25 cellular contexts compared by ENCODE assay signal in genomic region chr1:193042766-193043691, GRCh38. TPM values are rescaled to one million over a fixed set of nuclear protein-coding genes. Genes with fewer than 3 reads are reported as not detected.
DNase-seq lines count a peak whose midpoint lies in the region; ATAC-seq, FAIRE-seq and TF ChIP-seq lines count a peak whose summit lies in the region.
"Had no signal": no experiment of that assay in that cellular context is flagged by ENCODE, and none has a peak within 500 bp of the region (broad histone marks: within the 10 kb centered on the region; RNA-seq: fewer than 3 reads in every experiment).

No MANE protein-coding gene starts in this region.

- POLR2A ChIA-PET in activated CD8-positive, alpha-beta T cell treated with anti-CD3 and anti-CD28 coated beads for 36 hours (lab: Charles Lee), result interaction anchor here (1.3 kb wide), 1 partner anchor 16 kb away, joined by 5 read pairs; the partner anchor contains the start of gene UCHL5
- POLR2A ChIA-PET in activated CD8-positive, alpha-beta T cell treated with anti-CD3 and anti-CD28 coated beads, Interleukin-2, amount 10 ng/mL, durations not matched to agents 7 days and 5 days (lab: Charles Lee), result interaction anchor here (0.8 kb wide), 1 partner anchor 15 kb away, joined by 3 read pairs; no protein-coding TSS in a partner anchor
- POLR2A ChIA-PET in K562 (lab: Yijun Ruan, JAX), result interaction anchor here (0.7 to 1.7 kb wide), 3 partner anchors 8 to 25 kb away, joined by 3 to 8 read pairs (median 4); partner anchors contain the start of gene UCHL5

- TF ChIP-seq RAD21 in K562 (CRISPR knock-in tag; conservative IDR thresholded peaks at IDR 0.05 in 1 of 2, IDR thresholded peaks at IDR 0.05 in 1 of 2), result no peak

- H3K4me3 ChIP-seq in K562, result no peak overlapping the region
- H3K4me3 ChIP-seq: lung, pancreas, upper lobe of left lung had no signal

- H3K27ac Mint-ChIP-seq in activated CD8-positive, alpha-beta T cell treated with anti-CD3 and anti-CD28 coated beads for 36 hours, result peak overlapping the region; percentile 23
- no peak overlapping the region for H3K27ac Mint-ChIP-seq in activated CD8-positive, alpha-beta T cell treated with anti-CD3 and anti-CD28 coated beads, Interleukin-2, amount 10 ng/mL, durations not matched to agents 7 days and 5 days
- H3K27ac Mint-ChIP-seq in chondrocyte (ENCODE audit: unreplicated experiment), result no peak overlapping the region
- H3K27ac Mint-ChIP-seq: activated naive CD4-positive, alpha-beta T cell treated with anti-CD3 and anti-CD28 coated beads for 36 hours; stimulated activated naive CD8-positive, alpha-beta T cell treated with anti-CD3 and anti-CD28 coated beads, Interleukin-15, Interleukin-2, amounts not matched to agents 100 ng/mL and 50 ng/mL, for 24 hours had no signal

- H3K9ac ChIP-seq in K562 (ENCODE audit: insufficient read depth in 1 of 2, low read depth in 2 of 2, low read length in 2 of 2), result no peak overlapping the region

- no peaks in the 10 kb centered on the region for H3K27me3 ChIP-seq in K562 (ENCODE audit: control insufficient read depth in 2 of 2, insufficient read depth in 2 of 2, low read length in 2 of 2)
- H3K27me3 ChIP-seq: BE2C, pancreas, upper lobe of left lung had no signal

- intact Hi-C loops in activated CD8-positive, alpha-beta T cell treated with anti-CD3 and anti-CD28 coated beads for 36 hours (cut with micrococcal nuclease), result no loop called here
- intact Hi-C loops in K562 (cut with micrococcal nuclease), result no loop called here

- FAIRE-seq in GM19239 (lab: Jason Lieb, UNC) (peak; percentile 18), K562 (lab: Jason Lieb, UNC) (no peak)
- FAIRE-seq: A204.1, astrocyte, H54, pancreas had no signal

- H2AFZ ChIP-seq in K562 (ENCODE audit: low read depth, low read length), result no peak overlapping the region

- no peak for TF ChIP-seq CTCF in activated CD8-positive, alpha-beta T cell treated with anti-CD3 and anti-CD28 coated beads for 36 hours (IDR thresholded peaks at IDR 0.05)
- no peak for TF ChIP-seq CTCF in K562 (IDR thresholded peaks at IDR 0.05 in 2 of 3, conservative IDR thresholded peaks at IDR 0.05 in 1 of 3; ENCODE audit: insufficient read depth in 2 of 3, low read depth in 1 of 3, low read length in 3 of 3)
- no peak for TF ChIP-seq CTCF in chondrocyte (IDR thresholded peaks at IDR 0.05)

- H3K4me1 Mint-ChIP-seq in activated CD8-positive, alpha-beta T cell treated with anti-CD3 and anti-CD28 coated beads for 36 hours (ENCODE audit: low read depth), result peaks cover 26% of the 10 kb centered on the region
- H3K4me1 Mint-ChIP-seq in activated CD8-positive, alpha-beta T cell treated with anti-CD3 and anti-CD28 coated beads, Interleukin-2, amount 10 ng/mL, durations not matched to agents 7 days and 5 days (ENCODE audit: low read depth), result no peaks in the 10 kb centered on the region
- H3K4me1 Mint-ChIP-seq in chondrocyte (ENCODE audit: low read depth), result no peaks in the 10 kb centered on the region

- no peak overlapping the region for H3K4me3 Mint-ChIP-seq in activated CD8-positive, alpha-beta T cell treated with anti-CD3 and anti-CD28 coated beads for 36 hours
- H3K4me3 Mint-ChIP-seq in activated CD8-positive, alpha-beta T cell treated with anti-CD3 and anti-CD28 coated beads, Interleukin-2, amount 10 ng/mL, durations not matched to agents 7 days and 5 days, result no peak overlapping the region
- H3K4me3 Mint-ChIP-seq in chondrocyte (ENCODE audit: unreplicated experiment), result no peak overlapping the region
- H3K4me3 Mint-ChIP-seq: activated naive CD4-positive, alpha-beta T cell treated with anti-CD3 and anti-CD28 coated beads for 36 hours; naive B cell; stimulated activated naive CD8-positive, alpha-beta T cell treated with anti-CD3 and anti-CD28 coated beads, Interleukin-15, Interleukin-2, amounts not matched to agents 100 ng/mL and 50 ng/mL, for 24 hours had no signal

- no peaks in the 10 kb centered on the region for H3K9me3 ChIP-seq in K562 (replicated peaks; ENCODE audit: control insufficient read depth, insufficient read depth, low read depth, low read length)
- H3K9me3 ChIP-seq: BE2C, pancreas, upper lobe of left lung had no signal

- BruUV-seq in K562 (replicated peaks; lab: Mats Ljungman, UMichigan), result no TSS peak

- H3K4me1 ChIP-seq in K562 (replicated peaks in 1 of 2; ENCODE audit: control insufficient read depth in 2 of 2, insufficient read depth in 2 of 2, low read length in 2 of 2), result peaks cover 0 to 2% of the 10 kb centered on the region in 2 experiments; a peak in 1 of 5 replicates
- H3K4me1 ChIP-seq: BE2C, pancreas, upper lobe of left lung had no signal

- no peaks in the 10 kb centered on the region for H3K27me3 Mint-ChIP-seq in activated CD8-positive, alpha-beta T cell treated with anti-CD3 and anti-CD28 coated beads for 36 hours
- H3K27me3 Mint-ChIP-seq in activated CD8-positive, alpha-beta T cell treated with anti-CD3 and anti-CD28 coated beads, Interleukin-2, amount 10 ng/mL, durations not matched to agents 7 days and 5 days (ENCODE audit: low read depth), result no peaks in the 10 kb centered on the region
- no peaks in the 10 kb centered on the region for H3K27me3 Mint-ChIP-seq in chondrocyte (ENCODE audit: low read depth)
- H3K27me3 Mint-ChIP-seq: naive B cell; stimulated activated naive CD8-positive, alpha-beta T cell treated with anti-CD3 and anti-CD28 coated beads, Interleukin-15, Interleukin-2, amounts not matched to agents 100 ng/mL and 50 ng/mL, for 24 hours had no signal

- H3K27ac ChIP-seq in K562 (ENCODE audit: extremely low read depth, low read depth, low read length), result 0 out of 3 replicates have a peak overlapping the region, but pooled peaks have one; percentile 5
- H3K27ac ChIP-seq: pancreas, upper lobe of left lung had no signal

- H3K4me2 ChIP-seq in K562 (ENCODE audit: insufficient read depth, low read length), result no peak overlapping the region

- ATAC-seq in activated CD8-positive, alpha-beta T cell treated with anti-CD3 and anti-CD28 coated beads for 36 hours, result no peak
- no peak for ATAC-seq in activated CD8-positive, alpha-beta T cell treated with anti-CD3 and anti-CD28 coated beads, Interleukin-2, amount 10 ng/mL, durations not matched to agents 7 days and 5 days
- ATAC-seq in K562, result peak; percentile 47
- ATAC-seq in SK-N-SH treated with all-trans-retinoic acid at 6 μM for 48 hours, result no peak
- ATAC-seq in GM18909 (IDR thresholded peaks at IDR 0.05; ENCODE audit: poor library complexity, unreplicated experiment), result no peak
- ATAC-seq: pancreas had no signal

- peaks cover 4% of the 10 kb centered on the region for H3K9me1 ChIP-seq in K562 (ENCODE audit: control insufficient read depth, insufficient read depth, low read length)

- CTCF ChIA-PET in activated CD8-positive, alpha-beta T cell treated with anti-CD3 and anti-CD28 coated beads for 36 hours (lab: Charles Lee), result interaction anchor here (1.2 to 1.6 kb wide), 2 partner anchors 16 to 33 kb away, joined by 3 to 4 read pairs; partner anchors contain the start of genes RO60 and UCHL5
- CTCF ChIA-PET in activated CD8-positive, alpha-beta T cell treated with anti-CD3 and anti-CD28 coated beads, Interleukin-2, amount 10 ng/mL, durations not matched to agents 7 days and 5 days (lab: Charles Lee), result interaction anchor here (0.9 kb wide), 1 partner anchor 23 kb away, joined by 3 read pairs; no protein-coding TSS in a partner anchor
- CTCF ChIA-PET in K562 (lab: Yijun Ruan, JAX; ENCODE audit: low intra/inter-chr PET ratio), result no interaction called here

- no peaks in the 10 kb centered on the region for H3K9me3 Mint-ChIP-seq in activated CD8-positive, alpha-beta T cell treated with anti-CD3 and anti-CD28 coated beads for 36 hours
- H3K9me3 Mint-ChIP-seq in activated CD8-positive, alpha-beta T cell treated with anti-CD3 and anti-CD28 coated beads, Interleukin-2, amount 10 ng/mL, durations not matched to agents 7 days and 5 days (ENCODE audit: insufficient read depth), result no peaks in the 10 kb centered on the region
- H3K9me3 Mint-ChIP-seq in chondrocyte (ENCODE audit: low read depth), result no peaks in the 10 kb centered on the region
- H3K9me3 Mint-ChIP-seq: activated naive CD4-positive, alpha-beta T cell treated with anti-CD3 and anti-CD28 coated beads for 36 hours; naive B cell; stimulated activated naive CD8-positive, alpha-beta T cell treated with anti-CD3 and anti-CD28 coated beads, Interleukin-15, Interleukin-2, amounts not matched to agents 100 ng/mL and 50 ng/mL, for 24 hours had no signal

- peaks cover 86% of the 10 kb centered on the region for H3K36me3 ChIP-seq in K562 (ENCODE audit: control insufficient read depth, insufficient read depth, low read length)
- H3K36me3 ChIP-seq: pancreas had no signal

- no peak for TF ChIP-seq EP300 in K562 (IDR thresholded peaks at IDR 0.05; ENCODE audit: low read length)

- WGBS in K562 (ENCODE audit: insufficient coverage, low coverage, missing lambda C conversion rate), result 92% methylated on average over 1 of the region's 1 CpG

- peaks cover 88% of the 10 kb centered on the region for H3K79me2 ChIP-seq in K562 (ENCODE audit: control insufficient read depth, insufficient read depth, low read length)

- DNase-seq in activated CD8-positive, alpha-beta T cell treated with anti-CD3 and anti-CD28 coated beads for 36 hours, result no peak
- DNase-seq in activated CD8-positive, alpha-beta T cell treated with anti-CD3 and anti-CD28 coated beads, Interleukin-2, amount 10 ng/mL, durations not matched to agents 7 days and 5 days, result no peak
- DNase-seq in GM19239 (ENCODE audit: insufficient read length, low spot score) (no peak), K562 (ENCODE audit: extremely low read depth in 1 of 4, low spot score in 3 of 4) (no peak), pons (ENCODE audit: low spot score) (peak; percentile 24), chondrocyte (ENCODE audit: low spot score) (no peak)
- DNase-seq: activated CD4-positive, alpha-beta T cell treated with anti-CD3 and anti-CD28 coated beads, Interleukin-2, amount 50 U/mL, for 1 hour; activated naive CD4-positive, alpha-beta T cell treated with anti-CD3 and anti-CD28 coated beads for 36 hours; activated T-cell treated with anti-CD3 and anti-CD28 coated beads for 4 hours; BE2C; DMS 273 treated with DMSO at 0.1 percent for 48 hours; head of caudate nucleus; naive B cell; NCI-H1417; NCI-H526 treated with DMSO at 0.1 percent for 48 hours; pancreas; stimulated activated CD4-positive, alpha-beta T cell treated with anti-CD3 and anti-CD28 coated beads, Interleukin-2, amount 100 ng/mL, for 24 hours; upper lobe of left lung had no signal

- in situ Hi-C loops in K562 (cut with MboI), result no loop called here

- TF ChIP-seq POLR2A in K562 (conservative IDR thresholded peaks at IDR 0.05), result no peak; the same call in 1 of the 2 replicates

- H4K20me1 ChIP-seq in K562 (replicated peaks; ENCODE audit: control insufficient read depth, insufficient read depth, low read length), result 0 out of 2 replicates have a peak, but pooled peaks cover 4% of the 10 kb centered on the region

- H3K36me3 Mint-ChIP-seq in activated CD8-positive, alpha-beta T cell treated with anti-CD3 and anti-CD28 coated beads for 36 hours (ENCODE audit: low read depth), result peaks cover 42% of the 10 kb centered on the region
- peaks cover 42% of the 10 kb centered on the region for H3K36me3 Mint-ChIP-seq in activated CD8-positive, alpha-beta T cell treated with anti-CD3 and anti-CD28 coated beads, Interleukin-2, amount 10 ng/mL, durations not matched to agents 7 days and 5 days (ENCODE audit: low read depth)
- peaks cover 3% of the 10 kb centered on the region for H3K36me3 Mint-ChIP-seq in chondrocyte (ENCODE audit: low read depth)

RNA-seq across cellular contexts. Expression of gene UCHL5, which starts 16.1 kb away (rescaled TPM):
- 10 to 100 TPM; 81.3 to 85.7 TPM for total RNA-seq in activated CD8-positive, alpha-beta T cell treated with anti-CD3 and anti-CD28 coated beads for 36 hours
- total RNA-seq in activated CD8-positive, alpha-beta T cell treated with anti-CD3 and anti-CD28 coated beads, Interleukin-2, amount 10 ng/mL, durations not matched to agents 7 days and 5 days, result 10 to 100 TPM; 61.1 to 64.4 TPM
- 52.2 and 140 TPM in 2 replicates for total RNA-seq in K562 (2011; cell fraction: chromatin; rRNA removed; ENCODE audit: low replicate concordance)
- total RNA-seq in K562 (2011; cell fraction: nucleolus; rRNA removed), result 19.7 and 27.2 TPM in 2 replicates
- total RNA-seq in K562 (2011; cell fraction: nucleoplasm; rRNA removed), result 59.5 and 113 TPM in 2 replicates
- 85.4 and 85.6 TPM in 2 replicates for total RNA-seq in K562 (2014; rRNA removed)
- total RNA-seq in K562 (2014; rRNA removed; fragmentation: Illumina TruSeq; extraction: Trizol), result 114 and 132 TPM in 2 replicates
- 117 and 122 TPM in 2 replicates for total RNA-seq in K562 (2015; rRNA removed; fragmentation: Illumina TruSeq; extraction: Trizol)
- 133 and 138 TPM in 2 replicates for total RNA-seq in K562 (2021)
- polyA plus RNA-seq in K562 (2011; rRNA removed), result 117 and 174 TPM in 2 replicates
- 21.6 and 39.4 TPM in 2 replicates for polyA plus RNA-seq in K562 (2011; cell fraction: cytosol; rRNA removed)
- 38.3 and 58.5 TPM in 2 replicates for polyA plus RNA-seq in K562 (2011; cell fraction: nucleus; rRNA removed)
- 89.5 and 112 TPM in 2 replicates for polyA plus RNA-seq in K562 (2012)
- polyA plus RNA-seq in K562 (2014; fragmentation: Illumina TruSeq; extraction: Trizol), result 188 and 206 TPM in 2 replicates
- 10 to 100 TPM; 61.0 to 68.9 TPM for polyA plus RNA-seq in K562 (2014; fragmentation: Nextera tagmentation; extraction: Ambion mirVana)
- polyA plus RNA-seq in K562 (2014; rRNA removed), result 151 and 180 TPM in 2 replicates
- polyA minus RNA-seq in K562 (2011; rRNA and poly(A)+ RNA removed), result 168 and 179 TPM in 2 replicates
- polyA minus RNA-seq in K562 (2011; cell fraction: cytosol; rRNA and poly(A)+ RNA removed), result 44.0 and 70.9 TPM in 2 replicates
- polyA minus RNA-seq in K562 (2011; cell fraction: nucleus; rRNA and poly(A)+ RNA removed), result 62.3 and 92.4 TPM in 2 replicates
- total RNA-seq in chondrocyte, result 21.3 to 32.4 TPM (median 23.8 TPM) in 3 replicates

RNA-seq across cellular contexts. Expression of gene RO60, which starts 16.4 kb away (rescaled TPM):
- total RNA-seq in activated CD8-positive, alpha-beta T cell treated with anti-CD3 and anti-CD28 coated beads for 36 hours, result 10 to 100 TPM; 56.2 to 63.4 TPM
- total RNA-seq in activated CD8-positive, alpha-beta T cell treated with anti-CD3 and anti-CD28 coated beads, Interleukin-2, amount 10 ng/mL, durations not matched to agents 7 days and 5 days, result 10 to 100 TPM; 53.8 to 57.4 TPM
- 38.1 and 70.7 TPM in 2 replicates for total RNA-seq in K562 (2011; cell fraction: chromatin; rRNA removed; ENCODE audit: low replicate concordance)
- 42.0 and 43.2 TPM in 2 replicates for total RNA-seq in K562 (2011; cell fraction: nucleolus; rRNA removed)
- 50.5 and 80.9 TPM in 2 replicates for total RNA-seq in K562 (2011; cell fraction: nucleoplasm; rRNA removed)
- total RNA-seq in K562 (2014; rRNA removed) (118 and 156 TPM in 2 replicates), K562 (2014; rRNA removed; fragmentation: Illumina TruSeq; extraction: Trizol) (128 and 147 TPM in 2 replicates), K562 (2015; rRNA removed; fragmentation: Illumina TruSeq; extraction: Trizol) (128 TPM in 2 replicates), K562 (2021) (101 and 110 TPM in 2 replicates), chondrocyte (89.7 to 98.7 TPM (median 91.4 TPM) in 3 replicates)
- polyA plus RNA-seq in K562 (2011; rRNA removed) (46.1 and 56.4 TPM in 2 replicates), K562 (2014; fragmentation: Illumina TruSeq; extraction: Trizol) (24.9 and 28.5 TPM in 2 replicates), K562 (2014; fragmentation: Nextera tagmentation; extraction: Ambion mirVana) (100 to 1,000 TPM in 1 of 2 experiments, 10 to 100 TPM in 1; 49.2 to 187 TPM), K562 (2014; rRNA removed) (27.7 and 32.0 TPM in 2 replicates)
- polyA plus RNA-seq in K562 (2011; cell fraction: cytosol; rRNA removed), result 24.7 and 26.1 TPM in 2 replicates
- polyA plus RNA-seq in K562 (2011; cell fraction: nucleus; rRNA removed), result 19.7 and 22.2 TPM in 2 replicates
- 22.6 and 31.7 TPM in 2 replicates for polyA plus RNA-seq in K562 (2012)
- polyA minus RNA-seq in K562 (2011; rRNA and poly(A)+ RNA removed), result 285 and 314 TPM in 2 replicates
- polyA minus RNA-seq in K562 (2011; cell fraction: cytosol; rRNA and poly(A)+ RNA removed), result 101 and 165 TPM in 2 replicates
- polyA minus RNA-seq in K562 (2011; cell fraction: nucleus; rRNA and poly(A)+ RNA removed), result 65.4 and 95.5 TPM in 2 replicates
